Comparison of ENCODE assay signal across 1 cellular context in genomic region chr20:13492001-13492480, GRCh38.
TF ChIP-seq lines count a peak whose summit lies in the region.

No MANE protein-coding gene starts in this region.

TF ChIP-seq in HEK293, 187 proteins besides CTCF, POLR2A, EP300 and RAD21 (continued from another document):
- TF ChIP-seq ZNF518A (tag by site-specific recombination; conservative IDR thresholded peaks at IDR 0.05; ENCODE audit: low read depth) (no peak), PRDM6 (tag by site-specific recombination; IDR thresholded peaks at IDR 0.05) (peak; percentile 56), ZNF629 (tag by site-specific recombination; IDR thresholded peaks at IDR 0.05) (peak; percentile 55; the same call in 1 of the 2 replicates), ZNF658 (tag by site-specific recombination; IDR thresholded peaks at IDR 0.05) (no peak), ZNF530 (tag by site-specific recombination; IDR thresholded peaks at IDR 0.05; ENCODE audit: low read depth) (no peak), ZNF433 (tag by site-specific recombination; IDR thresholded peaks at IDR 0.05; ENCODE audit: low read depth) (no peak), GLIS2 (tag by site-specific recombination; IDR thresholded peaks at IDR 0.05) (no peak), ZNF239 (tag by site-specific recombination; IDR thresholded peaks at IDR 0.05) (no peak), KLF17 (tag by site-specific recombination; IDR thresholded peaks at IDR 0.05) (no peak), IKZF3 (tag by site-specific recombination; IDR thresholded peaks at IDR 0.05) (0 out of 2 replicates have a peak, but pooled peaks have one; percentile 16), GLI4 (tag by site-specific recombination; IDR thresholded peaks at IDR 0.05) (no peak), ZNF266 (tag by site-specific recombination; IDR thresholded peaks at IDR 0.05; ENCODE audit: low read depth) (no peak), ZNF16 (tag by site-specific recombination; IDR thresholded peaks at IDR 0.05; ENCODE audit: low read depth) (no peak), ATF2 (tag by site-specific recombination; IDR thresholded peaks at IDR 0.05; ENCODE audit: low read depth) (peak; percentile 72), ZNF639 (tag by site-specific recombination; IDR thresholded peaks at IDR 0.05) (no peak), ZXDB (tag by site-specific recombination; IDR thresholded peaks at IDR 0.05) (peak; percentile 37; the same call in 1 of the 2 replicates), ZNF292 (tag by site-specific recombination; IDR thresholded peaks at IDR 0.05; ENCODE audit: borderline replicate concordance, low read depth) (no peak), ZNF398 (tag by site-specific recombination; IDR thresholded peaks at IDR 0.05) (no peak), ZNF391 (tag by site-specific recombination; IDR thresholded peaks at IDR 0.05; ENCODE audit: borderline replicate concordance, low read depth) (no peak), PATZ1 (tag by site-specific recombination; IDR thresholded peaks at IDR 0.05) (no peak), KLF8 (tag by site-specific recombination; IDR thresholded peaks at IDR 0.05) (no peak), SP7 (tag by site-specific recombination; IDR thresholded peaks at IDR 0.05) (no peak)
